ENCODE assay signal across 1 cellular context in genomic region chr11:59053387-59053786, GRCh38.
TF ChIP-seq lines count a peak whose summit lies in the region.

No MANE protein-coding gene starts in this region.

TF ChIP-seq in GM23338, 12 proteins besides CTCF, POLR2A, EP300 and RAD21 (continued from another document):
- no peak for TF ChIP-seq ZNF462 (CRISPR knock-in tag; IDR thresholded peaks at IDR 0.05)
- TF ChIP-seq NANOG (IDR thresholded peaks at IDR 0.05; ENCODE audit: borderline replicate concordance), result no peak
- no peak for TF ChIP-seq JUNB (IDR thresholded peaks at IDR 0.05; ENCODE audit: unreplicated experiment)
- no peak for TF ChIP-seq POLR2AphosphoS5 (IDR thresholded peaks at IDR 0.05; ENCODE audit: low read depth)
- no peak for TF ChIP-seq EZH2phosphoT487 (IDR thresholded peaks at IDR 0.05; ENCODE audit: unreplicated experiment)
- no peak for TF ChIP-seq ETS1 (IDR thresholded peaks at IDR 0.05)
